In the genomic region with DNA sequence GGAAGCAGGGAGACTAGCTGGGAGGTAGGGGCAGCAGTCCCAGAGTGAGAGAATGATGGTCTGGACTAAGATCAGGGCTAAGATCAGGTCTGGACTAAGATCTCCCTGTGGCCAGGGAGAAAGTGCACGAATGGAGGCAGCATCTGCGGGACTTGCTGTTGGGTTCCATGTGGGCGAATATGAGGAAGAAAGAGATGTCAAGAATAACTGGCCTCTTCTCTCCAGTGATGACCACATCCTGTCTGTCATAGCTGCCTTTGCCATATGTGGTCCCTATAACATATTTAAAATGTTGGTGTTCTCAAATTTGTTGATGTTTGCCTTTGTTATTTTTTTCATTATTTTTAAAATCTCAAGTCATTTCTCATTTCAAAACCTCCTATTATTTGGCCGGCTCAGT, we compare ENCODE assay signal across 1 cellular context.
TF ChIP-seq lines count a peak whose summit lies in the region.

No MANE protein-coding gene starts in this region.

TF ChIP-seq in IMR-90, 13 proteins besides CTCF, POLR2A, EP300 and RAD21:
- TF ChIP-seq FOS (IDR thresholded peaks at IDR 0.05; ENCODE audit: low read depth, low read length) (no peak), CHD1 (IDR thresholded peaks at IDR 0.05; ENCODE audit: low read depth, low read length) (no peak), CEBPB (IDR thresholded peaks at IDR 0.05; ENCODE audit: low read depth, low read length) (no peak), MAZ (IDR thresholded peaks at IDR 0.05; ENCODE audit: borderline replicate concordance, low read depth, low read length) (no peak), MXI1 (IDR thresholded peaks at IDR 0.05; ENCODE audit: borderline replicate concordance, low read depth, low read length) (no peak), MAFK (IDR thresholded peaks at IDR 0.05; ENCODE audit: low read depth, low read length) (no peak), RFX5 (IDR thresholded peaks at IDR 0.05; ENCODE audit: low read depth, low read length) (no peak), BHLHE40 (IDR thresholded peaks at IDR 0.05; ENCODE audit: low read depth, low read length) (no peak), NFE2L2 (IDR thresholded peaks at IDR 0.05; ENCODE audit: low read depth, low read length) (no peak), SMC3 (IDR thresholded peaks at IDR 0.05; ENCODE audit: low read depth, low read length) (no peak)
- TF ChIP-seq, protein P1, sequence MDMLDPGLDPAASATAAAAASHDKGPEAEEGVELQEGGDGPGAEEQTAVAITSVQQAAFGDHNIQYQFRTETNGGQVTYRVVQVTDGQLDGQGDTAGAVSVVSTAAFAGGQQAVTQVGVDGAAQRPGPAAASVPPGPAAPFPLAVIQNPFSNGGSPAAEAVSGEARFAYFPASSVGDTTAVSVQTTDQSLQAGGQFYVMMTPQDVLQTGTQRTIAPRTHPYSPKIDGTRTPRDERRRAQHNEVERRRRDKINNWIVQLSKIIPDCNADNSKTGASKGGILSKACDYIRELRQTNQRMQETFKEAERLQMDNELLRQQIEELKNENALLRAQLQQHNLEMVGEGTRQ (IDR thresholded peaks at IDR 0.05; ENCODE audit: low read depth, low read length) = no peak
- TF ChIP-seq, protein P2, sequence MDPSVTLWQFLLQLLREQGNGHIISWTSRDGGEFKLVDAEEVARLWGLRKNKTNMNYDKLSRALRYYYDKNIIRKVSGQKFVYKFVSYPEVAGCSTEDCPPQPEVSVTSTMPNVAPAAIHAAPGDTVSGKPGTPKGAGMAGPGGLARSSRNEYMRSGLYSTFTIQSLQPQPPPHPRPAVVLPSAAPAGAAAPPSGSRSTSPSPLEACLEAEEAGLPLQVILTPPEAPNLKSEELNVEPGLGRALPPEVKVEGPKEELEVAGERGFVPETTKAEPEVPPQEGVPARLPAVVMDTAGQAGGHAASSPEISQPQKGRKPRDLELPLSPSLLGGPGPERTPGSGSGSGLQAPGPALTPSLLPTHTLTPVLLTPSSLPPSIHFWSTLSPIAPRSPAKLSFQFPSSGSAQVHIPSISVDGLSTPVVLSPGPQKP (IDR thresholded peaks at IDR 0.05; ENCODE audit: borderline replicate concordance, low read depth, low read length) = no peak
